18 cellular contexts compared by ENCODE assay signal in genomic region chr6:41600499-41601247, GRCh38. TPM values are rescaled to one million over a fixed set of nuclear protein-coding genes. Genes with fewer than 3 reads are reported as not detected.
DNase-seq lines count a peak whose midpoint lies in the region; ATAC-seq, FAIRE-seq and TF ChIP-seq lines count a peak whose summit lies in the region.
"Had no signal": no experiment of that assay in that cellular context is flagged by ENCODE, and none has a peak within 500 bp of the region (broad histone marks: within the 10 kb centered on the region; RNA-seq: fewer than 3 reads in every experiment).

No MANE protein-coding gene starts in this region.

- H3K4me2 ChIP-seq in K562 (ENCODE audit: insufficient read depth, low read length) = no peak overlapping the region
- H3K4me2 ChIP-seq in neural cell (ENCODE audit: low read length) = no peak overlapping the region

- H3K4me1 ChIP-seq in right cardiac atrium (ENCODE audit: control insufficient read depth, insufficient read depth, low read length) (no peaks in the 10 kb centered on the region), K562 (replicated peaks in 1 of 2; ENCODE audit: control insufficient read depth in 2 of 2, insufficient read depth in 2 of 2, low read length in 2 of 2) (peaks cover 0 to 13% of the 10 kb centered on the region in 2 experiments; a peak in 3 of 5 replicates)

- H3K9me3 ChIP-seq in right cardiac atrium (ENCODE audit: control insufficient read depth, low read length) (no peaks in the 10 kb centered on the region), K562 (replicated peaks; ENCODE audit: control insufficient read depth, insufficient read depth, low read depth, low read length) (no peaks in the 10 kb centered on the region), neural cell (ENCODE audit: low read length) (no peaks in the 10 kb centered on the region)

- TF ChIP-seq POLR2A in K562 (conservative IDR thresholded peaks at IDR 0.05) = 0 out of 2 replicates have a peak, but pooled peaks have one; percentile 10

- in situ Hi-C loops in K562 (cut with MboI) = loop anchor here (5.0 kb wide), 1 partner anchor 82 kb away; no protein-coding TSS in a partner anchor

- H3K9ac ChIP-seq in K562 (ENCODE audit: insufficient read depth in 1 of 2, low read depth in 2 of 2, low read length in 2 of 2) (0 out of 4 replicates have a peak overlapping the region, but pooled peaks of 1 of the 2 experiments have one; percentile 64), neural cell (ENCODE audit: low read length) (no peak overlapping the region)

- H3K27me3 ChIP-seq in right cardiac atrium (ENCODE audit: control insufficient read depth, insufficient read depth) (no peaks in the 10 kb centered on the region), K562 (ENCODE audit: control insufficient read depth in 2 of 2, insufficient read depth in 2 of 2, low read length in 2 of 2) (peaks cover 7 to 15% of the 10 kb centered on the region in 2 experiments; a peak in 3 of 5 replicates), neural cell (ENCODE audit: insufficient read depth, low read depth, low read length) (no peaks in the 10 kb centered on the region)

- H3K9me1 ChIP-seq in K562 (ENCODE audit: control insufficient read depth, insufficient read depth, low read length) = peaks cover 12% of the 10 kb centered on the region

- WGBS in right cardiac atrium = 74% methylated on average over 22 of the region's 22 CpGs
- WGBS in K562 (ENCODE audit: insufficient coverage, low coverage, missing lambda C conversion rate) = 42% methylated on average over 21 of the region's 22 CpGs

- POLR2A ChIA-PET in K562 (lab: Yijun Ruan, JAX) = no interaction called here

- H3K9me3 Mint-ChIP-seq in stimulated activated naive B cell treated with anti-CD40 and anti-IgM and Interleukin-4, amounts not matched to agents 10 μg/mL and 1 μg/mL and 100 μg/mL, for 72 hours = no peaks in the 10 kb centered on the region
- H3K9me3 Mint-ChIP-seq in osteocyte (ENCODE audit: unreplicated experiment) = no peaks in the 10 kb centered on the region
- H3K9me3 Mint-ChIP-seq: CD14-positive monocyte, H9 had no signal

- no peak for TF ChIP-seq CTCF in K562 (IDR thresholded peaks at IDR 0.05 in 2 of 3, conservative IDR thresholded peaks at IDR 0.05 in 1 of 3; ENCODE audit: insufficient read depth in 2 of 3, low read depth in 1 of 3, low read length in 3 of 3)
- no peak for TF ChIP-seq CTCF in neural cell (IDR thresholded peaks at IDR 0.05; ENCODE audit: poor library complexity, severe bottlenecking)
- TF ChIP-seq CTCF in osteocyte (IDR thresholded peaks at IDR 0.05) = no peak

- peaks cover 7 to 8% of the 10 kb centered on the region in 2 donors for H3K4me1 Mint-ChIP-seq in stimulated activated naive B cell treated with anti-CD40 and anti-IgM and Interleukin-4, amounts not matched to agents 10 μg/mL and 1 μg/mL and 100 μg/mL, for 72 hours
- H3K4me1 Mint-ChIP-seq in osteocyte (ENCODE audit: unreplicated experiment) = peaks cover 5% of the 10 kb centered on the region

- TF ChIP-seq RAD21 in K562 (CRISPR knock-in tag; conservative IDR thresholded peaks at IDR 0.05 in 1 of 2, IDR thresholded peaks at IDR 0.05 in 1 of 2) (no peak), neural cell (conservative IDR thresholded peaks at IDR 0.05) (no peak)

- no peak for FAIRE-seq in K562 (lab: Jason Lieb, UNC)
- FAIRE-seq: G401.6, RCC 7860 had no signal

- H3K36me3 Mint-ChIP-seq in stimulated activated naive B cell treated with anti-CD40 and anti-IgM and Interleukin-4, amounts not matched to agents 10 μg/mL and 1 μg/mL and 100 μg/mL, for 72 hours = peaks cover 33 to 36% of the 10 kb centered on the region in 2 donors
- peaks cover 7% of the 10 kb centered on the region for H3K36me3 Mint-ChIP-seq in osteocyte (ENCODE audit: unreplicated experiment)

- H4K20me1 ChIP-seq in K562 (replicated peaks; ENCODE audit: control insufficient read depth, insufficient read depth, low read length) = 0 out of 2 replicates have a peak, but pooled peaks cover 9% of the 10 kb centered on the region
- no peaks in the 10 kb centered on the region for H4K20me1 ChIP-seq in neural cell (ENCODE audit: insufficient read depth)

- ATAC-seq in left cardiac atrium = no peak
- ATAC-seq in right cardiac atrium = no peak
- ATAC-seq in K562 = no peak
- ATAC-seq in stimulated activated naive B cell treated with anti-CD40 and anti-IgM and Interleukin-4, amounts not matched to agents 10 μg/mL and 1 μg/mL and 100 μg/mL, for 72 hours (replicated peaks) = no peak

- H3K4me3 Mint-ChIP-seq in stimulated activated naive B cell treated with anti-CD40 and anti-IgM and Interleukin-4, amounts not matched to agents 10 μg/mL and 1 μg/mL and 100 μg/mL, for 72 hours = no peak overlapping the region
- no peak overlapping the region for H3K4me3 Mint-ChIP-seq in osteocyte (ENCODE audit: unreplicated experiment)
- H3K4me3 Mint-ChIP-seq: CD14-positive monocyte had no signal

- no peaks in the 10 kb centered on the region for H3K9me2 ChIP-seq in neural cell (ENCODE audit: insufficient read depth, low read length)

- TF ChIP-seq EP300 in K562 (IDR thresholded peaks at IDR 0.05; ENCODE audit: low read length) (no peak), neural cell (conservative IDR thresholded peaks at IDR 0.05; ENCODE audit: poor library complexity, severe bottlenecking) (no peak)

- CTCF ChIA-PET in K562 (lab: Yijun Ruan, JAX; ENCODE audit: low intra/inter-chr PET ratio) = interaction anchor here (0.6 to 4.1 kb wide), 4 partner anchors 83 to 232 kb away, joined by 3 to 53 read pairs (median 9); no protein-coding TSS in a partner anchor

- H3K79me2 ChIP-seq in K562 (ENCODE audit: control insufficient read depth, insufficient read depth, low read length) (no peaks in the 10 kb centered on the region), neural cell (replicated peaks; ENCODE audit: insufficient read depth, low read length) (no peaks in the 10 kb centered on the region)

- H3F3A ChIP-seq in neural cell (ENCODE audit: insufficient read depth, low read length, poor library complexity, severe bottlenecking) = peaks cover 3% of the 10 kb centered on the region

- H3K36me3 ChIP-seq in K562 (ENCODE audit: control insufficient read depth, insufficient read depth, low read length) (peaks cover 9% of the 10 kb centered on the region; the same call in 1 of the 3 replicates), neural cell (ENCODE audit: insufficient read depth, low read length) (no peaks in the 10 kb centered on the region)

- DNase-seq in left cardiac atrium (peak; percentile 6), right cardiac atrium (no peak), K562 (ENCODE audit: extremely low read depth in 1 of 4, low spot score in 3 of 4) (no peak), osteocyte (ENCODE audit: extremely low spot score, unreplicated experiment) (no peak)
- DNase-seq in stimulated activated naive B cell treated with anti-CD40 and anti-IgM and Interleukin-4, amounts not matched to agents 10 μg/mL and 1 μg/mL and 100 μg/mL, for 72 hours = no peak
- DNase-seq in stimulated activated CD4-positive, alpha-beta T cell treated with anti-CD3 and anti-CD28 coated beads, Interleukin-15, amount 100 ng/mL, for 24 hours = no peak
- no peak for DNase-seq in stimulated activated CD4-positive, alpha-beta T cell treated with anti-CD3 and anti-CD28 coated beads, Interleukin-4, amount 100 ng/mL, for 4 hours
- DNase-seq: COR-L47, Kasumi-1, NCI-H2029, NCI-H510A treated with DMSO at 0.1 percent for 48 hours, SHP77 treated with DMSO at 0.1 percent for 48 hours had no signal

- peaks cover 0 to under 1% of the 10 kb centered on the region in 2 donors for H3K27me3 Mint-ChIP-seq in stimulated activated naive B cell treated with anti-CD40 and anti-IgM and Interleukin-4, amounts not matched to agents 10 μg/mL and 1 μg/mL and 100 μg/mL, for 72 hours
- H3K27me3 Mint-ChIP-seq in osteocyte (ENCODE audit: unreplicated experiment) = no peaks in the 10 kb centered on the region

- no peak overlapping the region for H3K4me3 ChIP-seq in right cardiac atrium (ENCODE audit: low read length)
- no peak overlapping the region for H3K4me3 ChIP-seq in K562
- H3K4me3 ChIP-seq in neural cell (ENCODE audit: low read length) = no peak overlapping the region

- intact Hi-C loops in left cardiac atrium (cut with DNase I) (no loop called here), right cardiac atrium (cut with DNase I) (loop anchor here in 1 of 4 donors (5.0 kb wide), 1 partner anchor 82 kb away; no protein-coding TSS in a partner anchor), K562 (cut with micrococcal nuclease) (loop anchor here (5.0 kb wide), 1 partner anchor 177 kb away; the partner anchor contains the start of gene FRS3)

- peak overlapping the region; percentile 71 for H3K27ac Mint-ChIP-seq in stimulated activated naive B cell treated with anti-CD40 and anti-IgM and Interleukin-4, amounts not matched to agents 10 μg/mL and 1 μg/mL and 100 μg/mL, for 72 hours
- H3K27ac Mint-ChIP-seq in osteocyte (ENCODE audit: unreplicated experiment) = no peak overlapping the region

- no peak overlapping the region for H3K27ac ChIP-seq in right cardiac atrium (ENCODE audit: low read length)
- no peak overlapping the region for H3K27ac ChIP-seq in K562 (ENCODE audit: extremely low read depth, low read depth, low read length)
- H3K27ac ChIP-seq in neural cell (ENCODE audit: low read length) = no peak overlapping the region

- BruUV-seq in K562 (replicated peaks; lab: Mats Ljungman, UMichigan) = no TSS peak

- H2AFZ ChIP-seq in K562 (ENCODE audit: low read depth, low read length) (no peak overlapping the region), neural cell (ENCODE audit: low read depth, low read length) (no peak overlapping the region)

RNA-seq across cellular contexts. Expression of gene MDFI, which starts 37.6 kb away (rescaled TPM):
- total RNA-seq in left cardiac atrium = 1 to 10 TPM; 9.2 TPM
- 10 to 100 TPM in 2 of 4 donors, 1 to 10 TPM in 2; 8.0 to 11.9 (median 10.0) TPM for total RNA-seq in right cardiac atrium
- polyA plus RNA-seq in right cardiac atrium = 4.9 TPM
- not detected in 2 replicates for total RNA-seq in K562 (2011; cell fraction: chromatin; rRNA removed; ENCODE audit: low replicate concordance)
- not detected in 2 replicates for total RNA-seq in K562 (2011; cell fraction: nucleolus; rRNA removed)
- not detected in 2 replicates for total RNA-seq in K562 (2011; cell fraction: nucleoplasm; rRNA removed)
- total RNA-seq in K562 (2014; rRNA removed) = not detected in 2 replicates
- not detected in 2 replicates for total RNA-seq in K562 (2014; rRNA removed; fragmentation: Illumina TruSeq; extraction: Trizol)
- total RNA-seq in K562 (2015; rRNA removed; fragmentation: Illumina TruSeq; extraction: Trizol) = not detected in 2 replicates
- total RNA-seq in K562 (2021) = not detected in 2 replicates
- not detected in 2 replicates for polyA plus RNA-seq in K562 (2011; rRNA removed)
- polyA plus RNA-seq in K562 (2011; cell fraction: cytosol; rRNA removed) = not detected in 2 replicates
- polyA plus RNA-seq in K562 (2011; cell fraction: nucleus; rRNA removed) = not detected in 2 replicates
- not detected in 2 replicates for polyA plus RNA-seq in K562 (2012)
- not detected in 2 replicates for polyA plus RNA-seq in K562 (2014; fragmentation: Illumina TruSeq; extraction: Trizol)
- polyA plus RNA-seq in K562 (2014; fragmentation: Nextera tagmentation; extraction: Ambion mirVana) = not detected
- not detected in 2 replicates for polyA plus RNA-seq in K562 (2014; rRNA removed)
- not detected in 2 replicates for polyA minus RNA-seq in K562 (2011; rRNA and poly(A)+ RNA removed)
- polyA minus RNA-seq in K562 (2011; cell fraction: cytosol; rRNA and poly(A)+ RNA removed) = not detected in 2 replicates
- polyA minus RNA-seq in K562 (2011; cell fraction: nucleus; rRNA and poly(A)+ RNA removed) = not detected in 2 replicates
- polyA plus RNA-seq in neural cell = 42.5 and 42.8 TPM in 2 replicates
- polyA minus RNA-seq in neural cell = 12.7 and 17.5 TPM in 2 replicates
- 74.1 and 75.9 TPM in 2 replicates for total RNA-seq in osteocyte
- total RNA-seq: A172 had no signal
- polyA plus RNA-seq: CD14-positive monocyte had no signal

RNA-seq across cellular contexts. Expression of gene FOXP4, which starts 54.5 kb away (rescaled TPM):
- 10 to 100 TPM; 15.6 to 18.4 TPM for total RNA-seq in left cardiac atrium
- total RNA-seq in right cardiac atrium = 10 to 100 TPM; 21.7 to 22.5 (median 22.1) TPM
- 15.3 TPM for polyA plus RNA-seq in right cardiac atrium
- total RNA-seq in K562 (2011; cell fraction: chromatin; rRNA removed; ENCODE audit: low replicate concordance) = 5.5 and 10.3 TPM in 2 replicates
- 4.9 and 8.2 TPM in 2 replicates for total RNA-seq in K562 (2011; cell fraction: nucleolus; rRNA removed)
- total RNA-seq in K562 (2011; cell fraction: nucleoplasm; rRNA removed) = 5.6 and 10.2 TPM in 2 replicates
- 3.4 and 5.9 TPM in 2 replicates for total RNA-seq in K562 (2014; rRNA removed)
- 0.70 and 1.1 TPM in 2 replicates for total RNA-seq in K562 (2014; rRNA removed; fragmentation: Illumina TruSeq; extraction: Trizol)
- 2.3 TPM in 2 replicates for total RNA-seq in K562 (2015; rRNA removed; fragmentation: Illumina TruSeq; extraction: Trizol)
- total RNA-seq in K562 (2021) = 26.7 and 29.4 TPM in 2 replicates
- 1.2 and 2.9 TPM in 2 replicates for polyA plus RNA-seq in K562 (2011; rRNA removed)
- polyA plus RNA-seq in K562 (2011; cell fraction: cytosol; rRNA removed) = 1.5 and 3.9 TPM in 2 replicates
- 4.4 and 9.6 TPM in 2 replicates for polyA plus RNA-seq in K562 (2011; cell fraction: nucleus; rRNA removed)
- polyA plus RNA-seq in K562 (2012) = 17.6 and 30.3 TPM in 2 replicates
- 5.9 and 13.8 TPM in 2 replicates for polyA plus RNA-seq in K562 (2014; fragmentation: Illumina TruSeq; extraction: Trizol)
- under 1 TPM; 0.11 TPM for polyA plus RNA-seq in K562 (2014; fragmentation: Nextera tagmentation; extraction: Ambion mirVana)
- polyA plus RNA-seq in K562 (2014; rRNA removed) = 6.7 and 7.4 TPM in 2 replicates
- 0.87 and 1.4 TPM in 2 replicates for polyA minus RNA-seq in K562 (2011; rRNA and poly(A)+ RNA removed)
- 7.2 and 14.0 TPM in 2 replicates for polyA minus RNA-seq in K562 (2011; cell fraction: cytosol; rRNA and poly(A)+ RNA removed)
- polyA minus RNA-seq in K562 (2011; cell fraction: nucleus; rRNA and poly(A)+ RNA removed) = 2.9 and 4.7 TPM in 2 replicates
- polyA plus RNA-seq in neural cell = 7.1 and 9.7 TPM in 2 replicates
- 25.9 and 31.2 TPM in 2 replicates for polyA minus RNA-seq in neural cell
- total RNA-seq in osteocyte = 24.7 and 26.9 TPM in 2 replicates

Comparison
In these comparisons a context has a peak if more than half of its experiments do, and no peak if none do; other contexts are left out.
1. RNA of gene MDFI, which starts 37.6 kb away (total RNA-seq): 74.1 to 75.9 TPM in osteocyte, 8.0 to 11.9 TPM in right cardiac atrium and 9.2 TPM in left cardiac atrium; not detected in K562; every median in the first group is over 4 times any median in the second.